24 cellular contexts compared by ENCODE assay signal in the genomic region with DNA sequence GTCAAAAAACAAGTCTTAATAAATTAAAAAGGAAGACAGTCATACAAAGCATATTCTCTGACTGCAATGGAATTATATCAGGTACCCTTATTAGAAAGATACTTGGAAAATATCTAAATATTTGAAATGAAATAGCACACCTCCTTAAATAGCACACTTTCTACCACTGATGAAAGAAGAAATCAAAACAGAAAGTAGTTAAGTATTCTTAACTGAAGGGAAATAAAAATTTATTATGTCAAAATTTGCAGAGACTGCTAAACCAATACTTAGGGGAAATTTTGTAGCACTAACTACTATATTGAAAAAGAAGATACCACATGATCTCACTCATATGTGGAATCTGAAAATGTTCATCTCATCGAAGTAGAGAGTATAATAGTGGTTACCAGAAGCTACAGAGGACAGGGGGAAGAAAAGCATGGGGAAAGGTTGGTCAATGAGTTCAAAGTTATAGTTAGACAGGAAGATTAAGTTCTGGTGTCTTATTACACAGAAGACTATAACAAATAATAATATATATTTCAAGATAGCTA.
DNase-seq lines count a peak whose midpoint lies in the region; ATAC-seq lines count a peak whose summit lies in the region.
"Had no signal": no experiment of that assay in that cellular context is flagged by ENCODE, and none has a peak within 500 bp of the region (broad histone marks: within the 10 kb centered on the region; RNA-seq: fewer than 3 reads in every experiment).

No MANE protein-coding gene starts in this region.

- DNase-seq in activated CD4-positive, CD25-positive, alpha-beta regulatory T cell (lab: John Stamatoyannopoulos, UW) = no peak
- DNase-seq in H4 (ENCODE audit: low spot score) = no peak
- DNase-seq in D341Med (ENCODE audit: low spot score) = no peak
- DNase-seq: ACHN; BE2C; CD8-positive, alpha-beta memory T cell; DMS79 treated with DMSO at 0.1 percent for 48 hours; GF-D8; KBM-7; MG63; NCI-H1105 treated with DMSO at 0.1 percent for 48 hours; NCI-H146; NCI-H2029; NCI-H446; NCI-H524 treated with DMSO at 0.1 percent for 48 hours; NCI-H774; SK-N-SH; SW 1271 had no signal

- ATAC-seq in activated CD4-positive, CD25-positive, alpha-beta regulatory T cell treated with anti-CD3 and anti-CD28 coated beads, Interleukin-2, amount 50 U/mL, for 24 hours = peak; percentile 27 to 38
- ATAC-seq in GM18909 (IDR thresholded peaks at IDR 0.05; ENCODE audit: poor library complexity, unreplicated experiment) = peak; percentile 40
- ATAC-seq in HG03432 (IDR thresholded peaks at IDR 0.05; ENCODE audit: unreplicated experiment) = peak; percentile 52
- no peak for ATAC-seq in GM21528 (IDR thresholded peaks at IDR 0.05; ENCODE audit: low FRiP score, unreplicated experiment)
- ATAC-seq: GM23338, HCT116 had no signal
